In the genomic region with DNA sequence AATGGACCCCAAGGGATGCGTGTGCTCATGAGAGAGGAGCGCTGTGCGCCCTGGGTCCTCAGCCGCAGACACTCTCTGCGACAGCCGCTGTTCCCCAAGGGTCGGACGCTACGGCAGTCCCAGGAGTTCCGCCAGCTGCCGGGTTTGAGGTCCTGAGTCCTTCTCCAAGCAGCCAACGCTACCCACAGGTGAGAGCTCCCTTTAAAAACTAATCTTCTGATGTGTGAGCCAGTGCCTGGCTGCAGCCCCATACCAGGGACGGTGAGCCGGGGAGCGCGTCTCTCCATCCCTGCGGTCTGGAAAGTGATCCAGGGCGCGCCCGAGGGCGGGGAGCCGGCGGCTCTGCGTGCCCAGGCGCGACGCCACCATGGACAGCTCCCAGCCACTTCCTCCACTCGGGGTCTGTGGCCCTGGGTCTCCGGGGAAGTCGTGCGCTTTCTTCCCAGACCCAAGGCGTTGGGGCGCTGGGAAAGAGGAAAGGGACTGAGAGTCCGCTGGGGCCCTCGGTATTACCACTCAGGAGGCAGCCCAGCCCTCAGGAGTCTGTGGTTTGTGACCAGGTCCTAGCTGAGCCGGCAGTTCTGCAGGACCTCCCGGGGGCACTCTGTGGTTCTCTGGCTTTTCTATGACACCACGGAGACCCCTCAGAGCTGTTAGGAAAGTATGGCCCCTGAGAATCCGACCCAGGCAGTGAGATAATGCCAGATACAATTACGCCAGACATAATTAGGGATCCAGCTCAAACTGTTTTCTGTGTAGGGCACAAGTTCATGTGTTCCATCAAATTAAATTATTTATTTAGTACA, we compare ENCODE assay signal across 1 cellular context.
TF ChIP-seq lines count a peak whose summit lies in the region.

No MANE protein-coding gene starts in this region.

TF ChIP-seq in H1, 55 proteins besides CTCF, POLR2A, EP300 and RAD21:
- TF ChIP-seq YY1 (IDR thresholded peaks at IDR 0.05; ENCODE audit: low read depth, low read length) = peak; percentile 41; the same call in 1 of the 2 replicates
- TF ChIP-seq SAP30 (IDR thresholded peaks at IDR 0.05; ENCODE audit: insufficient read depth, insufficient replicate concordance, low read length) = peak; percentile 17
- no peak for TF ChIP-seq JUN (IDR thresholded peaks at IDR 0.05; ENCODE audit: low read depth, low read length)
- peak; percentile 26 for TF ChIP-seq EZH2 (IDR thresholded peaks at IDR 0.05; ENCODE audit: low read depth, low read length, severe bottlenecking)
- TF ChIP-seq SUZ12 (IDR thresholded peaks at IDR 0.05; ENCODE audit: low read length) = peak; percentile 65; the same call in 1 of the 2 replicates
- TF ChIP-seq SIRT6 (IDR thresholded peaks at IDR 0.05; ENCODE audit: low read length) = no peak
- peak; percentile 93 for TF ChIP-seq BACH1 (IDR thresholded peaks at IDR 0.05; ENCODE audit: low read length)
- TF ChIP-seq KDM5A (IDR thresholded peaks at IDR 0.05; ENCODE audit: low read length) = no peak
- peak; percentile 68 for TF ChIP-seq KDM4A (IDR thresholded peaks at IDR 0.05; ENCODE audit: low read depth, low read length, severe bottlenecking)
- TF ChIP-seq, protein P1, sequence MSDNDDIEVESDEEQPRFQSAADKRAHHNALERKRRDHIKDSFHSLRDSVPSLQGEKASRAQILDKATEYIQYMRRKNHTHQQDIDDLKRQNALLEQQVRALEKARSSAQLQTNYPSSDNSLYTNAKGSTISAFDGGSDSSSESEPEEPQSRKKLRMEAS (IDR thresholded peaks at IDR 0.05) = peak; percentile 75
- TF ChIP-seq ZNF274 (IDR thresholded peaks at IDR 0.05; ENCODE audit: borderline replicate concordance, extremely low read depth, low read length) = no peak
- TF ChIP-seq TAF7 (optimal IDR thresholded peaks at IDR 0.05; ENCODE audit: borderline replicate concordance, low read depth, low read length) = peak; percentile 40
- no peak for TF ChIP-seq SP4 (IDR thresholded peaks at IDR 0.05; ENCODE audit: low read length)
- TF ChIP-seq GABPA (IDR thresholded peaks at IDR 0.05; ENCODE audit: borderline replicate concordance, insufficient read depth, low read length) = peak; percentile 65; the same call in 1 of the 2 replicates
- peak; percentile 87 to 96; a peak in 3 of 4 replicates for TF ChIP-seq SIN3A (conservative IDR thresholded peaks at IDR 0.05 in 1 of 2, IDR thresholded peaks at IDR 0.05 in 1 of 2; ENCODE audit: low read depth in 1 of 2, low read length in 2 of 2)
- peak; percentile 95 to 99; a peak in 3 of 4 replicates for TF ChIP-seq HDAC2 (IDR thresholded peaks at IDR 0.05; ENCODE audit: borderline replicate concordance in 1 of 2, low read depth in 2 of 2, low read length in 2 of 2)
- 0 out of 2 replicates have a peak, but pooled peaks have one; percentile 9 for TF ChIP-seq CREB1 (IDR thresholded peaks at IDR 0.05)
